Comparison of ENCODE assay signal across 2 cellular contexts in the genomic region with DNA sequence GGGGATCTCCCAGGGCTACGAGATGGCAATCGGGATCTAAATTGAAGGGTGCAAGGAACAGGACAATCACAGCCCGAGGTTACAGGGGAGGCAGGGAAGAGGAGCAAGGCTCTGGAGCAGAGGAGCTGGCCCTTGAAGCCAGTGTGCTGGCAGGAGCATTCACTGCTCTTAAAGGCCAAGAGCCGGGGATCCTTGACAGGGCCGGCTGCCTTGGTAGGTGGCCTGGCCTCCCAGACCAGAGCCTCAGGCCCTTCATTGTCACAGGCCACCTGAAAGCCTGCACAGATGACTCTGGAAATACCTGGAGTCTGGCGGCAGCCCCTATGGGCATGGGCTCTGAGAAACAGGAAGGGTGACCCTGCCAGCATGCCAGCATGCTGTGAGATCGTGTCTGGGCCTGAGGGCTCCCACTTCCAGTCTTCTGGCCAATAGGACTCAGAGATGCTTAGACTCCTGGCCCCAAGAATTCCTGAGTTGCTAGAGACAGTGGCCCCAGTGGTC.
TF ChIP-seq lines count a peak whose summit lies in the region.

No MANE protein-coding gene starts in this region.

TF ChIP-seq in SK-N-SH, 30 proteins besides CTCF, POLR2A, EP300 and RAD21 (continued from another document):
- no peak for TF ChIP-seq CHD2 (IDR thresholded peaks at IDR 0.05; ENCODE audit: low read length, partially characterized antibody)
- TF ChIP-seq, protein P1, sequence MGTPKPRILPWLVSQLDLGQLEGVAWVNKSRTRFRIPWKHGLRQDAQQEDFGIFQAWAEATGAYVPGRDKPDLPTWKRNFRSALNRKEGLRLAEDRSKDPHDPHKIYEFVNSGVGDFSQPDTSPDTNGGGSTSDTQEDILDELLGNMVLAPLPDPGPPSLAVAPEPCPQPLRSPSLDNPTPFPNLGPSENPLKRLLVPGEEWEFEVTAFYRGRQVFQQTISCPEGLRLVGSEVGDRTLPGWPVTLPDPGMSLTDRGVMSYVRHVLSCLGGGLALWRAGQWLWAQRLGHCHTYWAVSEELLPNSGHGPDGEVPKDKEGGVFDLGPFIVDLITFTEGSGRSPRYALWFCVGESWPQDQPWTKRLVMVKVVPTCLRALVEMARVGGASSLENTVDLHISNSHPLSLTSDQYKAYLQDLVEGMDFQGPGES (IDR thresholded peaks at IDR 0.05; ENCODE audit: low read depth, low read length) = no peak
- no peak for TF ChIP-seq RCOR1 (IDR thresholded peaks at IDR 0.05; ENCODE audit: low read length)
- no peak for TF ChIP-seq MEF2A (IDR thresholded peaks at IDR 0.05; ENCODE audit: borderline replicate concordance, low read depth)
- TF ChIP-seq, protein P2, sequence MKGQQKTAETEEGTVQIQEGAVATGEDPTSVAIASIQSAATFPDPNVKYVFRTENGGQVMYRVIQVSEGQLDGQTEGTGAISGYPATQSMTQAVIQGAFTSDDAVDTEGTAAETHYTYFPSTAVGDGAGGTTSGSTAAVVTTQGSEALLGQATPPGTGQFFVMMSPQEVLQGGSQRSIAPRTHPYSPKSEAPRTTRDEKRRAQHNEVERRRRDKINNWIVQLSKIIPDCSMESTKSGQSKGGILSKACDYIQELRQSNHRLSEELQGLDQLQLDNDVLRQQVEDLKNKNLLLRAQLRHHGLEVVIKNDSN (IDR thresholded peaks at IDR 0.05; ENCODE audit: borderline replicate concordance, low read depth) = no peak
- TF ChIP-seq NRF1 (IDR thresholded peaks at IDR 0.05; ENCODE audit: low read depth, low read length) = no peak
- TF ChIP-seq EZH2phosphoT487 (IDR thresholded peaks at IDR 0.05; ENCODE audit: borderline replicate concordance, low read depth) = no peak
- TF ChIP-seq SMC3 (IDR thresholded peaks at IDR 0.05; ENCODE audit: low read depth, low read length) = no peak
- TF ChIP-seq, protein P3, sequence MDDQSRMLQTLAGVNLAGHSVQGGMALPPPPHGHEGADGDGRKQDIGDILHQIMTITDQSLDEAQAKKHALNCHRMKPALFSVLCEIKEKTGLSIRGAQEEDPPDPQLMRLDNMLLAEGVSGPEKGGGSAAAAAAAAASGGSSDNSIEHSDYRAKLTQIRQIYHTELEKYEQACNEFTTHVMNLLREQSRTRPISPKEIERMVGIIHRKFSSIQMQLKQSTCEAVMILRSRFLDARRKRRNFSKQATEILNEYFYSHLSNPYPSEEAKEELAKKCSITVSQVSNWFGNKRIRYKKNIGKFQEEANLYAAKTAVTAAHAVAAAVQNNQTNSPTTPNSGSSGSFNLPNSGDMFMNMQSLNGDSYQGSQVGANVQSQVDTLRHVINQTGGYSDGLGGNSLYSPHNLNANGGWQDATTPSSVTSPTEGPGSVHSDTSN (IDR thresholded peaks at IDR 0.05) = no peak
- no peak for TF ChIP-seq YY1 (IDR thresholded peaks at IDR 0.05; ENCODE audit: low read depth)
- TF ChIP-seq ELF1 (IDR thresholded peaks at IDR 0.05) = no peak
- no peak for TF ChIP-seq TAF1 (IDR thresholded peaks at IDR 0.05; ENCODE audit: borderline replicate concordance, low read depth, low read length)
- no peak for TF ChIP-seq ZBTB33 (IDR thresholded peaks at IDR 0.05; ENCODE audit: borderline replicate concordance, low read depth)
- no peak for TF ChIP-seq TEAD4 (IDR thresholded peaks at IDR 0.05; ENCODE audit: borderline replicate concordance, insufficient read depth)
- TF ChIP-seq FOXJ3 (CRISPR knock-in tag; IDR thresholded peaks at IDR 0.05) = no peak
- no peak for TF ChIP-seq MAX (IDR thresholded peaks at IDR 0.05; ENCODE audit: low read depth)
- TF ChIP-seq FOXM1 (IDR thresholded peaks at IDR 0.05; ENCODE audit: low read depth) = no peak
- TF ChIP-seq USF2 (IDR thresholded peaks at IDR 0.05; ENCODE audit: borderline replicate concordance, low read depth, low read length) = no peak
TF ChIP-seq in SK-N-SH: peak in this region for 0.

TF ChIP-seq in SK-N-SH treated with all-trans-retinoic acid at 6 μM for 48 hours, 23 proteins besides CTCF, POLR2A, EP300 and RAD21 (continued from another document):
- TF ChIP-seq, protein P4, sequence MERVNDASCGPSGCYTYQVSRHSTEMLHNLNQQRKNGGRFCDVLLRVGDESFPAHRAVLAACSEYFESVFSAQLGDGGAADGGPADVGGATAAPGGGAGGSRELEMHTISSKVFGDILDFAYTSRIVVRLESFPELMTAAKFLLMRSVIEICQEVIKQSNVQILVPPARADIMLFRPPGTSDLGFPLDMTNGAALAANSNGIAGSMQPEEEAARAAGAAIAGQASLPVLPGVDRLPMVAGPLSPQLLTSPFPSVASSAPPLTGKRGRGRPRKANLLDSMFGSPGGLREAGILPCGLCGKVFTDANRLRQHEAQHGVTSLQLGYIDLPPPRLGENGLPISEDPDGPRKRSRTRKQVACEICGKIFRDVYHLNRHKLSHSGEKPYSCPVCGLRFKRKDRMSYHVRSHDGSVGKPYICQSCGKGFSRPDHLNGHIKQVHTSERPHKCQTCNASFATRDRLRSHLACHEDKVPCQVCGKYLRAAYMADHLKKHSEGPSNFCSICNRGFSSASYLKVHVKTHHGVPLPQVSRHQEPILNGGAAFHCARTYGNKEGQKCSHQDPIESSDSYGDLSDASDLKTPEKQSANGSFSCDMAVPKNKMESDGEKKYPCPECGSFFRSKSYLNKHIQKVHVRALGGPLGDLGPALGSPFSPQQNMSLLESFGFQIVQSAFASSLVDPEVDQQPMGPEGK (CRISPR knock-in tag; IDR thresholded peaks at IDR 0.05; ENCODE audit: borderline replicate concordance) = no peak
- TF ChIP-seq GLIS3 (CRISPR knock-in tag; IDR thresholded peaks at IDR 0.05) (no peak), TOX (CRISPR knock-in tag; IDR thresholded peaks at IDR 0.05; ENCODE audit: borderline replicate concordance) (no peak), ZNF8 (CRISPR knock-in tag; IDR thresholded peaks at IDR 0.05) (no peak), CSRNP3 (CRISPR knock-in tag; IDR thresholded peaks at IDR 0.05) (no peak), ESRRG (CRISPR knock-in tag; IDR thresholded peaks at IDR 0.05) (no peak), ZFP30 (CRISPR knock-in tag; IDR thresholded peaks at IDR 0.05) (no peak), ZFP3 (CRISPR knock-in tag; IDR thresholded peaks at IDR 0.05) (no peak), OSR1 (CRISPR knock-in tag; IDR thresholded peaks at IDR 0.05) (no peak), ZC3H10 (CRISPR knock-in tag; IDR thresholded peaks at IDR 0.05) (no peak), PPARA (CRISPR knock-in tag; IDR thresholded peaks at IDR 0.05; ENCODE audit: borderline replicate concordance) (no peak), ISL1 (CRISPR knock-in tag; IDR thresholded peaks at IDR 0.05) (no peak), RARB (CRISPR knock-in tag; IDR thresholded peaks at IDR 0.05) (no peak), ARNTL (CRISPR knock-in tag; IDR thresholded peaks at IDR 0.05; ENCODE audit: borderline replicate concordance, low read depth) (no peak)
- TF ChIP-seq, protein P5, sequence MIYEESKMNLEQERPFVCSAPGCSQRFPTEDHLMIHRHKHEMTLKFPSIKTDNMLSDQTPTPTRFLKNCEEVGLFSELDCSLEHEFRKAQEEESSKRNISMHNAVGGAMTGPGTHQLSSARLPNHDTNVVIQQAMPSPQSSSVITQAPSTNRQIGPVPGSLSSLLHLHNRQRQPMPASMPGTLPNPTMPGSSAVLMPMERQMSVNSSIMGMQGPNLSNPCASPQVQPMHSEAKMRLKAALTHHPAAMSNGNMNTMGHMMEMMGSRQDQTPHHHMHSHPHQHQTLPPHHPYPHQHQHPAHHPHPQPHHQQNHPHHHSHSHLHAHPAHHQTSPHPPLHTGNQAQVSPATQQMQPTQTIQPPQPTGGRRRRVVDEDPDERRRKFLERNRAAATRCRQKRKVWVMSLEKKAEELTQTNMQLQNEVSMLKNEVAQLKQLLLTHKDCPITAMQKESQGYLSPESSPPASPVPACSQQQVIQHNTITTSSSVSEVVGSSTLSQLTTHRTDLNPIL (CRISPR knock-in tag; IDR thresholded peaks at IDR 0.05; ENCODE audit: low read depth) = no peak
